In the genomic region with DNA sequence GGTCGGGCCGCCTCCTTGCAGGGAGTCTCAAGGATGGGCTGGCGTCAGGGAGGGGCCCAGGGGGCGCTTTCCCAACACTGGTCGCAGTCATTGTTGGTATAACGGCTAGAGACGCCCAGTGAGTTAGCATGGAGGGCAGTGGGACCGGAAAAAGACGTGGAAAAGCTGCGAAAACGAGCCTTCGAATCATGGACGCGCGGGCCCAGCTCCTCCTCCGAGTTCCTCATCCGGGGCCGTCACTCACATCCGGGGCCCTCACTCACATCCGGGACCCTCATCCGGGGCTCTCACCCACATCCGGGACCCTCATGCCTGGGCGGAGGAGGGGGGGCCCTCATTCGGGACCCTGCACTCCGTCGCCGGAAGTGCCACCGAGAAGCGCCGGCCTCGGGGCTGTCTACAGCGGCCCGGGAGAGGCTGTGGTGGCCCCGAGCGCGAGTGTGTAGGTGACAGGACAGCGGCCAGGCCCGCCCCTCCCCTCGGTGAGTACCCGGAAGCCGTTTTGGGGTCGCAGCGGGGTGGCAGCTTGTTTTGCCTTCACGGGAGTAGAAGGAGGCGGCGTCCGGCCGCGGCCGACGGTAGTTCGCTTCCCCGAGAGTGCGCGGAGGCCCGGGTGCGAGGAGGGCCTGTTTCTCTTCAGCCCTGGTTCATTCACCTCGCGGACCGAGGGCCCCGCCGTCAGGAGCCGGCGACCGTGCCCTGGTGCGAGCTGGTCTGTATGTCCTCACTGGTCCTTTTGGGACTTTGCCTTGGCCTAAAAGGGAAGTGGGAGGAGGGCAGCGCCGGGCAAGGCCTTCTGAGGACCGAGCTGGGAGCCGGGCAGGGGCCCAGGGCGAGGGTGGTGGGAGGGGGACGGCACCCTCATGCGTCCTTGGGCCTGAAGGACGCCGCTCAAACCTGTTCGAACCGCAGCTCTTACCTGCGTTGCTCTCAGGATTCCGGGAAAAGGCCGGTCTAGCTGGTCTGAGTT, we compare ENCODE assay signal across 1 cellular context.
A peak's percentile ranks its signal among the peaks of the same experiment; 100 is the strongest.
TF ChIP-seq lines count a peak whose summit lies in the region.

A gene with protein sequence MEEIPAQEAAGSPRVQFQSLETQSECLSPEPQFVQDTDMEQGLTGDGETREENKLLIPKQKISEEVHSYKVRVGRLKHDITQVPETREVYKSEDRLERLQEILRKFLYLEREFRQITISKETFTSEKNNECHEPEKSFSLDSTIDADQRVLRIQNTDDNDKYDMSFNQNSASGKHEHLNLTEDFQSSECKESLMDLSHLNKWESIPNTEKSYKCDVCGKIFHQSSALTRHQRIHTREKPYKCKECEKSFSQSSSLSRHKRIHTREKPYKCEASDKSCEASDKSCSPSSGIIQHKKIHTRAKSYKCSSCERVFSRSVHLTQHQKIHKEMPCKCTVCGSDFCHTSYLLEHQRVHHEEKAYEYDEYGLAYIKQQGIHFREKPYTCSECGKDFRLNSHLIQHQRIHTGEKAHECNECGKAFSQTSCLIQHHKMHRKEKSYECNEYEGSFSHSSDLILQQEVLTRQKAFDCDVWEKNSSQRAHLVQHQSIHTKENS (plus strand): TSS at position 337 of the 970 bp plus-strand sequence. CDS start 1,918 bp downstream, outside the sequence.

TF ChIP-seq in K562, 482 proteins besides CTCF, POLR2A, EP300 and RAD21 (continued from another document and continues in another):
- TF ChIP-seq, protein P1, sequence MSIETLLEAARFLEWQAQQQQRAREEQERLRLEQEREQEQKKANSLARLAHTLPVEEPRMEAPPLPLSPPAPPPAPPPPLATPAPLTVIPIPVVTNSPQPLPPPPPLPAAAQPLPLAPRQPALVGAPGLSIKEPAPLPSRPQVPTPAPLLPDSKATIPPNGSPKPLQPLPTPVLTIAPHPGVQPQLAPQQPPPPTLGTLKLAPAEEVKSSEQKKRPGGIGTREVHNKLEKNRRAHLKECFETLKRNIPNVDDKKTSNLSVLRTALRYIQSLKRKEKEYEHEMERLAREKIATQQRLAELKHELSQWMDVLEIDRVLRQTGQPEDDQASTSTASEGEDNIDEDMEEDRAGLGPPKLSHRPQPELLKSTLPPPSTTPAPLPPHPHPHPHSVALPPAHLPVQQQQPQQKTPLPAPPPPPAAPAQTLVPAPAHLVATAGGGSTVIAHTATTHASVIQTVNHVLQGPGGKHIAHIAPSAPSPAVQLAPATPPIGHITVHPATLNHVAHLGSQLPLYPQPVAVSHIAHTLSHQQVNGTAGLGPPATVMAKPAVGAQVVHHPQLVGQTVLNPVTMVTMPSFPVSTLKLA (conservative IDR thresholded peaks at IDR 0.05), result peak; percentile 69 to 80
- no peak for TF ChIP-seq ZFP1 (CRISPR knock-in tag; IDR thresholded peaks at IDR 0.05)
- peak; percentile 58; the same call in 1 of the 2 replicates for TF ChIP-seq NBN (IDR thresholded peaks at IDR 0.05; ENCODE audit: low read depth)
- no peak for TF ChIP-seq RFX7 (CRISPR knock-in tag; IDR thresholded peaks at IDR 0.05)
- no peak for TF ChIP-seq RBM15 (IDR thresholded peaks at IDR 0.05; ENCODE audit: insufficient read depth, low read length)
- TF ChIP-seq CBX8 (IDR thresholded peaks at IDR 0.05; ENCODE audit: borderline replicate concordance, extremely low read depth, low read depth, low read length, poor library complexity, severe bottlenecking), result no peak
- TF ChIP-seq, protein P2, sequence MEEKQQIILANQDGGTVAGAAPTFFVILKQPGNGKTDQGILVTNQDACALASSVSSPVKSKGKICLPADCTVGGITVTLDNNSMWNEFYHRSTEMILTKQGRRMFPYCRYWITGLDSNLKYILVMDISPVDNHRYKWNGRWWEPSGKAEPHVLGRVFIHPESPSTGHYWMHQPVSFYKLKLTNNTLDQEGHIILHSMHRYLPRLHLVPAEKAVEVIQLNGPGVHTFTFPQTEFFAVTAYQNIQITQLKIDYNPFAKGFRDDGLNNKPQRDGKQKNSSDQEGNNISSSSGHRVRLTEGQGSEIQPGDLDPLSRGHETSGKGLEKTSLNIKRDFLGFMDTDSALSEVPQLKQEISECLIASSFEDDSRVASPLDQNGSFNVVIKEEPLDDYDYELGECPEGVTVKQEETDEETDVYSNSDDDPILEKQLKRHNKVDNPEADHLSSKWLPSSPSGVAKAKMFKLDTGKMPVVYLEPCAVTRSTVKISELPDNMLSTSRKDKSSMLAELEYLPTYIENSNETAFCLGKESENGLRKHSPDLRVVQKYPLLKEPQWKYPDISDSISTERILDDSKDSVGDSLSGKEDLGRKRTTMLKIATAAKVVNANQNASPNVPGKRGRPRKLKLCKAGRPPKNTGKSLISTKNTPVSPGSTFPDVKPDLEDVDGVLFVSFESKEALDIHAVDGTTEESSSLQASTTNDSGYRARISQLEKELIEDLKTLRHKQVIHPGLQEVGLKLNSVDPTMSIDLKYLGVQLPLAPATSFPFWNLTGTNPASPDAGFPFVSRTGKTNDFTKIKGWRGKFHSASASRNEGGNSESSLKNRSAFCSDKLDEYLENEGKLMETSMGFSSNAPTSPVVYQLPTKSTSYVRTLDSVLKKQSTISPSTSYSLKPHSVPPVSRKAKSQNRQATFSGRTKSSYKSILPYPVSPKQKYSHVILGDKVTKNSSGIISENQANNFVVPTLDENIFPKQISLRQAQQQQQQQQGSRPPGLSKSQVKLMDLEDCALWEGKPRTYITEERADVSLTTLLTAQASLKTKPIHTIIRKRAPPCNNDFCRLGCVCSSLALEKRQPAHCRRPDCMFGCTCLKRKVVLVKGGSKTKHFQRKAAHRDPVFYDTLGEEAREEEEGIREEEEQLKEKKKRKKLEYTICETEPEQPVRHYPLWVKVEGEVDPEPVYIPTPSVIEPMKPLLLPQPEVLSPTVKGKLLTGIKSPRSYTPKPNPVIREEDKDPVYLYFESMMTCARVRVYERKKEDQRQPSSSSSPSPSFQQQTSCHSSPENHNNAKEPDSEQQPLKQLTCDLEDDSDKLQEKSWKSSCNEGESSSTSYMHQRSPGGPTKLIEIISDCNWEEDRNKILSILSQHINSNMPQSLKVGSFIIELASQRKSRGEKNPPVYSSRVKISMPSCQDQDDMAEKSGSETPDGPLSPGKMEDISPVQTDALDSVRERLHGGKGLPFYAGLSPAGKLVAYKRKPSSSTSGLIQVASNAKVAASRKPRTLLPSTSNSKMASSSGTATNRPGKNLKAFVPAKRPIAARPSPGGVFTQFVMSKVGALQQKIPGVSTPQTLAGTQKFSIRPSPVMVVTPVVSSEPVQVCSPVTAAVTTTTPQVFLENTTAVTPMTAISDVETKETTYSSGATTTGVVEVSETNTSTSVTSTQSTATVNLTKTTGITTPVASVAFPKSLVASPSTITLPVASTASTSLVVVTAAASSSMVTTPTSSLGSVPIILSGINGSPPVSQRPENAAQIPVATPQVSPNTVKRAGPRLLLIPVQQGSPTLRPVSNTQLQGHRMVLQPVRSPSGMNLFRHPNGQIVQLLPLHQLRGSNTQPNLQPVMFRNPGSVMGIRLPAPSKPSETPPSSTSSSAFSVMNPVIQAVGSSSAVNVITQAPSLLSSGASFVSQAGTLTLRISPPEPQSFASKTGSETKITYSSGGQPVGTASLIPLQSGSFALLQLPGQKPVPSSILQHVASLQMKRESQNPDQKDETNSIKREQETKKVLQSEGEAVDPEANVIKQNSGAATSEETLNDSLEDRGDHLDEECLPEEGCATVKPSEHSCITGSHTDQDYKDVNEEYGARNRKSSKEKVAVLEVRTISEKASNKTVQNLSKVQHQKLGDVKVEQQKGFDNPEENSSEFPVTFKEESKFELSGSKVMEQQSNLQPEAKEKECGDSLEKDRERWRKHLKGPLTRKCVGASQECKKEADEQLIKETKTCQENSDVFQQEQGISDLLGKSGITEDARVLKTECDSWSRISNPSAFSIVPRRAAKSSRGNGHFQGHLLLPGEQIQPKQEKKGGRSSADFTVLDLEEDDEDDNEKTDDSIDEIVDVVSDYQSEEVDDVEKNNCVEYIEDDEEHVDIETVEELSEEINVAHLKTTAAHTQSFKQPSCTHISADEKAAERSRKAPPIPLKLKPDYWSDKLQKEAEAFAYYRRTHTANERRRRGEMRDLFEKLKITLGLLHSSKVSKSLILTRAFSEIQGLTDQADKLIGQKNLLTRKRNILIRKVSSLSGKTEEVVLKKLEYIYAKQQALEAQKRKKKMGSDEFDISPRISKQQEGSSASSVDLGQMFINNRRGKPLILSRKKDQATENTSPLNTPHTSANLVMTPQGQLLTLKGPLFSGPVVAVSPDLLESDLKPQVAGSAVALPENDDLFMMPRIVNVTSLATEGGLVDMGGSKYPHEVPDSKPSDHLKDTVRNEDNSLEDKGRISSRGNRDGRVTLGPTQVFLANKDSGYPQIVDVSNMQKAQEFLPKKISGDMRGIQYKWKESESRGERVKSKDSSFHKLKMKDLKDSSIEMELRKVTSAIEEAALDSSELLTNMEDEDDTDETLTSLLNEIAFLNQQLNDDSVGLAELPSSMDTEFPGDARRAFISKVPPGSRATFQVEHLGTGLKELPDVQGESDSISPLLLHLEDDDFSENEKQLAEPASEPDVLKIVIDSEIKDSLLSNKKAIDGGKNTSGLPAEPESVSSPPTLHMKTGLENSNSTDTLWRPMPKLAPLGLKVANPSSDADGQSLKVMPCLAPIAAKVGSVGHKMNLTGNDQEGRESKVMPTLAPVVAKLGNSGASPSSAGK (IDR thresholded peaks at IDR 0.05), result peak; percentile 86
- TF ChIP-seq BACH1 (tag; IDR thresholded peaks at IDR 0.05), result no peak
- TF ChIP-seq KDM1A (IDR thresholded peaks at IDR 0.05), result no peak
- TF ChIP-seq, protein P3, sequence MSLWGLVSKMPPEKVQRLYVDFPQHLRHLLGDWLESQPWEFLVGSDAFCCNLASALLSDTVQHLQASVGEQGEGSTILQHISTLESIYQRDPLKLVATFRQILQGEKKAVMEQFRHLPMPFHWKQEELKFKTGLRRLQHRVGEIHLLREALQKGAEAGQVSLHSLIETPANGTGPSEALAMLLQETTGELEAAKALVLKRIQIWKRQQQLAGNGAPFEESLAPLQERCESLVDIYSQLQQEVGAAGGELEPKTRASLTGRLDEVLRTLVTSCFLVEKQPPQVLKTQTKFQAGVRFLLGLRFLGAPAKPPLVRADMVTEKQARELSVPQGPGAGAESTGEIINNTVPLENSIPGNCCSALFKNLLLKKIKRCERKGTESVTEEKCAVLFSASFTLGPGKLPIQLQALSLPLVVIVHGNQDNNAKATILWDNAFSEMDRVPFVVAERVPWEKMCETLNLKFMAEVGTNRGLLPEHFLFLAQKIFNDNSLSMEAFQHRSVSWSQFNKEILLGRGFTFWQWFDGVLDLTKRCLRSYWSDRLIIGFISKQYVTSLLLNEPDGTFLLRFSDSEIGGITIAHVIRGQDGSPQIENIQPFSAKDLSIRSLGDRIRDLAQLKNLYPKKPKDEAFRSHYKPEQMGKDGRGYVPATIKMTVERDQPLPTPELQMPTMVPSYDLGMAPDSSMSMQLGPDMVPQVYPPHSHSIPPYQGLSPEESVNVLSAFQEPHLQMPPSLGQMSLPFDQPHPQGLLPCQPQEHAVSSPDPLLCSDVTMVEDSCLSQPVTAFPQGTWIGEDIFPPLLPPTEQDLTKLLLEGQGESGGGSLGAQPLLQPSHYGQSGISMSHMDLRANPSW (CRISPR knock-in tag; IDR thresholded peaks at IDR 0.05), result peak; percentile 97
- no peak for TF ChIP-seq CREM (IDR thresholded peaks at IDR 0.05; ENCODE audit: low read depth)
- no peak for TF ChIP-seq HNRNPH1 (optimal IDR thresholded peaks at IDR 0.05; ENCODE audit: low read depth, low read length)
- TF ChIP-seq POLR3A (IDR thresholded peaks at IDR 0.05; ENCODE audit: borderline replicate concordance, extremely low read depth, insufficient read depth, insufficient read length), result peak; percentile 45
- TF ChIP-seq, protein P4, sequence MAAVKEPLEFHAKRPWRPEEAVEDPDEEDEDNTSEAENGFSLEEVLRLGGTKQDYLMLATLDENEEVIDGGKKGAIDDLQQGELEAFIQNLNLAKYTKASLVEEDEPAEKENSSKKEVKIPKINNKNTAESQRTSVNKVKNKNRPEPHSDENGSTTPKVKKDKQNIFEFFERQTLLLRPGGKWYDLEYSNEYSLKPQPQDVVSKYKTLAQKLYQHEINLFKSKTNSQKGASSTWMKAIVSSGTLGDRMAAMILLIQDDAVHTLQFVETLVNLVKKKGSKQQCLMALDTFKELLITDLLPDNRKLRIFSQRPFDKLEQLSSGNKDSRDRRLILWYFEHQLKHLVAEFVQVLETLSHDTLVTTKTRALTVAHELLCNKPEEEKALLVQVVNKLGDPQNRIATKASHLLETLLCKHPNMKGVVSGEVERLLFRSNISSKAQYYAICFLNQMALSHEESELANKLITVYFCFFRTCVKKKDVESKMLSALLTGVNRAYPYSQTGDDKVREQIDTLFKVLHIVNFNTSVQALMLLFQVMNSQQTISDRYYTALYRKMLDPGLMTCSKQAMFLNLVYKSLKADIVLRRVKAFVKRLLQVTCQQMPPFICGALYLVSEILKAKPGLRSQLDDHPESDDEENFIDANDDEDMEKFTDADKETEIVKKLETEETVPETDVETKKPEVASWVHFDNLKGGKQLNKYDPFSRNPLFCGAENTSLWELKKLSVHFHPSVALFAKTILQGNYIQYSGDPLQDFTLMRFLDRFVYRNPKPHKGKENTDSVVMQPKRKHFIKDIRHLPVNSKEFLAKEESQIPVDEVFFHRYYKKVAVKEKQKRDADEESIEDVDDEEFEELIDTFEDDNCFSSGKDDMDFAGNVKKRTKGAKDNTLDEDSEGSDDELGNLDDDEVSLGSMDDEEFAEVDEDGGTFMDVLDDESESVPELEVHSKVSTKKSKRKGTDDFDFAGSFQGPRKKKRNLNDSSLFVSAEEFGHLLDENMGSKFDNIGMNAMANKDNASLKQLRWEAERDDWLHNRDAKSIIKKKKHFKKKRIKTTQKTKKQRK (IDR thresholded peaks at IDR 0.05; ENCODE audit: borderline replicate concordance, low read depth, low read length), result no peak
- peak; percentile 57; the same call in 1 of the 2 replicates for TF ChIP-seq ZNF584 (CRISPR knock-in tag; IDR thresholded peaks at IDR 0.05; ENCODE audit: low read depth)
- TF ChIP-seq, protein P5, sequence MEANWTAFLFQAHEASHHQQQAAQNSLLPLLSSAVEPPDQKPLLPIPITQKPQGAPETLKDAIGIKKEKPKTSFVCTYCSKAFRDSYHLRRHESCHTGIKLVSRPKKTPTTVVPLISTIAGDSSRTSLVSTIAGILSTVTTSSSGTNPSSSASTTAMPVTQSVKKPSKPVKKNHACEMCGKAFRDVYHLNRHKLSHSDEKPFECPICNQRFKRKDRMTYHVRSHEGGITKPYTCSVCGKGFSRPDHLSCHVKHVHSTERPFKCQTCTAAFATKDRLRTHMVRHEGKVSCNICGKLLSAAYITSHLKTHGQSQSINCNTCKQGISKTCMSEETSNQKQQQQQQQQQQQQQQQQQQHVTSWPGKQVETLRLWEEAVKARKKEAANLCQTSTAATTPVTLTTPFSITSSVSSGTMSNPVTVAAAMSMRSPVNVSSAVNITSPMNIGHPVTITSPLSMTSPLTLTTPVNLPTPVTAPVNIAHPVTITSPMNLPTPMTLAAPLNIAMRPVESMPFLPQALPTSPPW (CRISPR knock-in tag; IDR thresholded peaks at IDR 0.05), result peak; percentile 100
- peak; percentile 94 for TF ChIP-seq ETV5 (CRISPR knock-in tag; IDR thresholded peaks at IDR 0.05; ENCODE audit: low read depth)
- TF ChIP-seq ILK (tag; IDR thresholded peaks at IDR 0.05; ENCODE audit: borderline replicate concordance, low read depth), result no peak
- TF ChIP-seq TAF7 (tag; IDR thresholded peaks at IDR 0.05), result peak; percentile 26
- peak; percentile 83 for TF ChIP-seq KDM5B (IDR thresholded peaks at IDR 0.05; ENCODE audit: insufficient replicate concordance, low read depth, low read length)
- no peak for TF ChIP-seq CREBBP (IDR thresholded peaks at IDR 0.05; ENCODE audit: low read depth, low read length)
- TF ChIP-seq, protein P6, sequence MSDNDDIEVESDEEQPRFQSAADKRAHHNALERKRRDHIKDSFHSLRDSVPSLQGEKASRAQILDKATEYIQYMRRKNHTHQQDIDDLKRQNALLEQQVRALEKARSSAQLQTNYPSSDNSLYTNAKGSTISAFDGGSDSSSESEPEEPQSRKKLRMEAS (CRISPR knock-in tag; IDR thresholded peaks at IDR 0.05), result peak; percentile 29
- TF ChIP-seq ZNF77 (CRISPR knock-in tag; IDR thresholded peaks at IDR 0.05), result no peak
- TF ChIP-seq PML (IDR thresholded peaks at IDR 0.05; ENCODE audit: low read length), result peak; percentile 86
- peak; percentile 44 to 91; a peak in 3 of 4 replicates for TF ChIP-seq SIN3A (IDR thresholded peaks at IDR 0.05; ENCODE audit: borderline replicate concordance in 2 of 2, control insufficient read depth in 1 of 2, low read depth in 2 of 2, low read length in 2 of 2)
